Comparison of ENCODE assay signal across 1 cellular context in the genomic region with DNA sequence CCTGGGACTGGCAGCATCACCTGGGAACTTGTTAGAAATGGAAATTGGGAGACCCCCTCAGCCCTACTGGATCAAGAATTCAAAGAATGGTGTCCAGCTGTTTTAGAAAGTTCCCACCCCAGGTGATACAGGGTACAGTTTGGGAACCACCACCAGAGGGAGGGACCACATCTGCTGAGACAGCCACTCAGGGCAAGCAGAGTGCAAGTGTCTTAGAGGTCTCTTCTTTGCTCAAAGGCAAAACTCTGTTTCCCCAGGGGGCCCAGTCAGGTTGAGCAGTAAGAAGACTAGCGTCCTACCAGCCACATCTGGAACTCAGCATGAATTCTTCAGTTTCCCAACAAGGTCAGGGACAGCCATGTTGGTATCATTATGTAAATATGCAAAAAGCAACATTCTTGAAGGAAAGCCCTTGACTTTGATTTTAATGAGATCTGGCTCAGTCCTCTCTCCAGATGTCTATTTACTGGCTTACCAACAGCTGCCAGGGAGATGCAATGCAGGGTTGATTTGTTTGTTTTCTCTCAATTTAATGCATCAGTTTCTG.
A peak's percentile ranks its signal among the peaks of the same experiment; 100 is the strongest.
TF ChIP-seq lines count a peak whose summit lies in the region.

No MANE protein-coding gene starts in this region.

TF ChIP-seq in A549, 52 proteins besides CTCF, POLR2A, EP300 and RAD21 (continued from another document):
- TF ChIP-seq, protein P1, sequence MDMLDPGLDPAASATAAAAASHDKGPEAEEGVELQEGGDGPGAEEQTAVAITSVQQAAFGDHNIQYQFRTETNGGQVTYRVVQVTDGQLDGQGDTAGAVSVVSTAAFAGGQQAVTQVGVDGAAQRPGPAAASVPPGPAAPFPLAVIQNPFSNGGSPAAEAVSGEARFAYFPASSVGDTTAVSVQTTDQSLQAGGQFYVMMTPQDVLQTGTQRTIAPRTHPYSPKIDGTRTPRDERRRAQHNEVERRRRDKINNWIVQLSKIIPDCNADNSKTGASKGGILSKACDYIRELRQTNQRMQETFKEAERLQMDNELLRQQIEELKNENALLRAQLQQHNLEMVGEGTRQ (IDR thresholded peaks at IDR 0.05), result no peak
- no peak for TF ChIP-seq CHD4 (IDR thresholded peaks at IDR 0.05; ENCODE audit: borderline replicate concordance)
- TF ChIP-seq, protein P2, sequence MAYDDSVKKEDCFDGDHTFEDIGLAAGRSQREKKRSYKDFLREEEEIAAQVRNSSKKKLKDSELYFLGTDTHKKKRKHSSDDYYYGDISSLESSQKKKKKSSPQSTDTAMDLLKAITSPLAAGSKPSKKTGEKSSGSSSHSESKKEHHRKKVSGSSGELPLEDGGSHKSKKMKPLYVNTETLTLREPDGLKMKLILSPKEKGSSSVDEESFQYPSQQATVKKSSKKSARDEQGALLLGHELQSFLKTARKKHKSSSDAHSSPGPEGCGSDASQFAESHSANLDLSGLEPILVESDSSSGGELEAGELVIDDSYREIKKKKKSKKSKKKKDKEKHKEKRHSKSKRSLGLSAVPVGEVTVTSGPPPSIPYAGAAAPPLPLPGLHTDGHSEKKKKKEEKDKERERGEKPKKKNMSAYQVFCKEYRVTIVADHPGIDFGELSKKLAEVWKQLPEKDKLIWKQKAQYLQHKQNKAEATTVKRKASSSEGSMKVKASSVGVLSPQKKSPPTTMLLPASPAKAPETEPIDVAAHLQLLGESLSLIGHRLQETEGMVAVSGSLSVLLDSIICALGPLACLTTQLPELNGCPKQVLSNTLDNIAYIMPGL (CRISPR knock-in tag; IDR thresholded peaks at IDR 0.05; ENCODE audit: borderline replicate concordance), result no peak
- TF ChIP-seq, protein P3, sequence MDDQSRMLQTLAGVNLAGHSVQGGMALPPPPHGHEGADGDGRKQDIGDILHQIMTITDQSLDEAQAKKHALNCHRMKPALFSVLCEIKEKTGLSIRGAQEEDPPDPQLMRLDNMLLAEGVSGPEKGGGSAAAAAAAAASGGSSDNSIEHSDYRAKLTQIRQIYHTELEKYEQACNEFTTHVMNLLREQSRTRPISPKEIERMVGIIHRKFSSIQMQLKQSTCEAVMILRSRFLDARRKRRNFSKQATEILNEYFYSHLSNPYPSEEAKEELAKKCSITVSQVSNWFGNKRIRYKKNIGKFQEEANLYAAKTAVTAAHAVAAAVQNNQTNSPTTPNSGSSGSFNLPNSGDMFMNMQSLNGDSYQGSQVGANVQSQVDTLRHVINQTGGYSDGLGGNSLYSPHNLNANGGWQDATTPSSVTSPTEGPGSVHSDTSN (IDR thresholded peaks at IDR 0.05), result 0 out of 2 replicates have a peak, but pooled peaks have one; percentile 10
